2 cellular contexts compared by ENCODE assay signal in genomic region chr3:138937690-138938055, GRCh38.
TF ChIP-seq lines count a peak whose summit lies in the region.

No MANE protein-coding gene starts in this region.

TF ChIP-seq in IMR-90, 13 proteins besides CTCF, POLR2A, EP300 and RAD21:
- TF ChIP-seq CEBPB (IDR thresholded peaks at IDR 0.05; ENCODE audit: low read depth, low read length): no peak
- TF ChIP-seq USF2 (IDR thresholded peaks at IDR 0.05; ENCODE audit: low read depth, low read length): no peak
- no peak for TF ChIP-seq RCOR1 (IDR thresholded peaks at IDR 0.05; ENCODE audit: insufficient replicate concordance, low read length)
- TF ChIP-seq NFE2L2 (IDR thresholded peaks at IDR 0.05; ENCODE audit: low read depth, low read length): no peak
- TF ChIP-seq ELK1 (IDR thresholded peaks at IDR 0.05; ENCODE audit: borderline replicate concordance, low read depth, low read length): no peak
- TF ChIP-seq RFX5 (IDR thresholded peaks at IDR 0.05; ENCODE audit: low read depth, low read length): no peak

TF ChIP-seq in endothelial cell of umbilical vein, 7 proteins besides CTCF, POLR2A, EP300 and RAD21:
- peak; percentile 79 for TF ChIP-seq EZH2 (IDR thresholded peaks at IDR 0.05; ENCODE audit: borderline replicate concordance, low read depth, low read length, severe bottlenecking)
- TF ChIP-seq MAX (IDR thresholded peaks at IDR 0.05; ENCODE audit: insufficient read depth, insufficient read length): no peak
